Comparison of ENCODE assay signal across 8 cellular contexts in the genomic region with DNA sequence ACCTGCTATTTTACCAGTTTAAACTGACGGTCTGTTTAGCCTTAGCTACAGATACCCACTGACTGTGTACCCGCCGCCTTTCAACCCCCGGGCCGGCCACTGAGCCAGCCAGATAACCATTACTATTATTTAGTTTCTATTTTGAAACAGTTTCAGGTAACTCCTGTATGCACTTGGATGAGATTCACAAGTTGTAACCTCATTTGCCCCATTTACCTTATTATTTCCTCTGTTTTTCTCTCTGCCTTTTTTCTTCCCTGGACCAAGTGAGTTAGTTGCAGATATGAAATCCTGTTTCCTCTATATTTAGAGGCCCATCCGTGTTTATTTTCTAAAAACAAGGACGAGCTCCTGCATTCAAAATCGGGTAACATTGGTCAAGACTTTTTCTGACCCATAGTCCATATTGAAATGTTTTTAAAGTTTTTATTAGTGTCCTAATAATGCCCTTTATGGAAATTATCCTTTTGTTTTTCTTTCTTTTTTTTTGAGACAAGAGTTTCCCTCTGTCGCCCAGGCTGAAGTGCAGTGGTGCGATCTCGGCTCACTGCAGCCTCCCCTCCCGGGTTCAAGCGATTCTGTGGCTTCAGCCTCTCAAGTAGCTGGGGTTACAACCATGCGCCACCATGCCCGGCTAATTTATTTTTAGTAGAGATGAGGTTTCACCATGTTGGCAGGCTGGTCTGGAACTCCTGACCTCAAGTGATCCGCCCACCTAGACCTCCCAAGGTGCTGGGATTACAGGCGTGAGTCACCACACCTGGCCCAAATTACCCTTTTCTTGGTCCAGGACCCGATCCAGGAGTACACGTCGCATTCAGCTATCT. TPM values are rescaled to one million over a fixed set of nuclear protein-coding genes. Genes with fewer than 3 reads are reported as not detected.
DNase-seq lines count a peak whose midpoint lies in the region; ATAC-seq, FAIRE-seq and TF ChIP-seq lines count a peak whose summit lies in the region.

No MANE protein-coding gene starts in this region.

- no peaks in the 10 kb centered on the region for H3K9me3 Mint-ChIP-seq in activated CD8-positive, alpha-beta memory T cell treated with anti-CD3 and anti-CD28 coated beads, Interleukin-2, amount 10 ng/mL, durations not matched to agents 7 days and 5 days (ENCODE audit: low read depth)
- no peaks in the 10 kb centered on the region for H3K9me3 Mint-ChIP-seq in activated CD4-positive, alpha-beta memory T cell treated with anti-CD3 and anti-CD28 coated beads, Interleukin-2, amount 10 ng/mL, durations not matched to agents 7 days and 5 days
- H3K9me3 Mint-ChIP-seq in immature natural killer cell = no peaks in the 10 kb centered on the region

- H3K27ac Mint-ChIP-seq in activated CD8-positive, alpha-beta memory T cell treated with anti-CD3 and anti-CD28 coated beads, Interleukin-2, amount 10 ng/mL, durations not matched to agents 7 days and 5 days = peak overlapping the region; percentile 90
- H3K27ac Mint-ChIP-seq in activated CD4-positive, alpha-beta memory T cell treated with anti-CD3 and anti-CD28 coated beads, Interleukin-2, amount 10 ng/mL, durations not matched to agents 7 days and 5 days = peak overlapping the region; percentile 89
- H3K27ac Mint-ChIP-seq in immature natural killer cell = peak overlapping the region; percentile 94 to 99 (median 98)

- TF ChIP-seq POLR2A in testis (IDR thresholded peaks at IDR 0.05) = no peak

- intact Hi-C loops in testis (cut with DNase I; ENCODE audit: low total_unique reads) = loop anchor here (2.0 kb wide), 1 partner anchor 34 kb away; the partner anchor contains the start of gene CENPB

- POLR2A ChIA-PET in activated CD4-positive, alpha-beta memory T cell treated with anti-CD3 and anti-CD28 coated beads, Interleukin-2, amount 10 ng/mL, durations not matched to agents 7 days and 5 days (lab: Charles Lee) = interaction anchor here (0.7 to 5.4 kb wide), 23 partner anchors 10 to 777 kb away, joined by 3 to 90 read pairs (median 4); partner anchors contain the start of genes ADISSP, CENPB and SPEF1

- peak overlapping the region; percentile 85 for H3K4me3 Mint-ChIP-seq in activated CD8-positive, alpha-beta memory T cell treated with anti-CD3 and anti-CD28 coated beads, Interleukin-2, amount 10 ng/mL, durations not matched to agents 7 days and 5 days
- H3K4me3 Mint-ChIP-seq in activated CD4-positive, alpha-beta memory T cell treated with anti-CD3 and anti-CD28 coated beads, Interleukin-2, amount 10 ng/mL, durations not matched to agents 7 days and 5 days = peak overlapping the region; percentile 85
- H3K4me3 Mint-ChIP-seq in immature natural killer cell = peak overlapping the region; percentile 82 to 96 (median 91)

- CTCF ChIA-PET in activated CD8-positive, alpha-beta memory T cell treated with anti-CD3 and anti-CD28 coated beads, Interleukin-2, amount 10 ng/mL, durations not matched to agents 7 days and 5 days (lab: Charles Lee) = interaction anchor here (0.8 to 6.4 kb wide), 25 partner anchors 9 to 263 kb away, joined by 3 to 51 read pairs (median 6); partner anchors contain the start of genes ADISSP, CDC25B and SPEF1
- CTCF ChIA-PET in activated CD4-positive, alpha-beta memory T cell treated with anti-CD3 and anti-CD28 coated beads, Interleukin-2, amount 10 ng/mL, durations not matched to agents 7 days and 5 days (lab: Charles Lee) = interaction anchor here (0.6 to 6.2 kb wide), 27 partner anchors 12 to 264 kb away, joined by 3 to 98 read pairs (median 5); partner anchors contain the start of genes ADISSP, CDC25B, CENPB and MAVS

- no peak for FAIRE-seq in D721Med (lab: Jason Lieb, UNC)

- no peak for ATAC-seq in activated CD8-positive, alpha-beta memory T cell treated with anti-CD3 and anti-CD28 coated beads, Interleukin-2, amount 10 ng/mL, durations not matched to agents 7 days and 5 days

- H3K4me3 ChIP-seq in testis = peak overlapping the region; percentile 67 to 85

- no peaks in the 10 kb centered on the region for H3K27me3 Mint-ChIP-seq in activated CD8-positive, alpha-beta memory T cell treated with anti-CD3 and anti-CD28 coated beads, Interleukin-2, amount 10 ng/mL, durations not matched to agents 7 days and 5 days
- no peaks in the 10 kb centered on the region for H3K27me3 Mint-ChIP-seq in activated CD4-positive, alpha-beta memory T cell treated with anti-CD3 and anti-CD28 coated beads, Interleukin-2, amount 10 ng/mL, durations not matched to agents 7 days and 5 days
- peaks cover 8 to 9% (median 8%) of the 10 kb centered on the region in 3 donors for H3K27me3 Mint-ChIP-seq in immature natural killer cell (ENCODE audit: low read depth in 3 of 3)

- no peaks in the 10 kb centered on the region for H3K36me3 ChIP-seq in testis (ENCODE audit: low read depth, missing control alignments)

- no peaks in the 10 kb centered on the region for H3K9me3 ChIP-seq in testis

- peaks cover 2% of the 10 kb centered on the region for H3K36me3 Mint-ChIP-seq in activated CD8-positive, alpha-beta memory T cell treated with anti-CD3 and anti-CD28 coated beads, Interleukin-2, amount 10 ng/mL, durations not matched to agents 7 days and 5 days
- peaks cover 11% of the 10 kb centered on the region for H3K36me3 Mint-ChIP-seq in activated CD4-positive, alpha-beta memory T cell treated with anti-CD3 and anti-CD28 coated beads, Interleukin-2, amount 10 ng/mL, durations not matched to agents 7 days and 5 days (ENCODE audit: low read depth)
- H3K36me3 Mint-ChIP-seq in immature natural killer cell = peaks cover 7% of the 10 kb centered on the region in 3 donors

- WGBS in testis, 2 donors = 29 to 31% methylated on average over 20 of the region's 20 CpGs

- peaks cover 40% of the 10 kb centered on the region for H3K4me1 Mint-ChIP-seq in activated CD8-positive, alpha-beta memory T cell treated with anti-CD3 and anti-CD28 coated beads, Interleukin-2, amount 10 ng/mL, durations not matched to agents 7 days and 5 days
- peaks cover 49% of the 10 kb centered on the region for H3K4me1 Mint-ChIP-seq in activated CD4-positive, alpha-beta memory T cell treated with anti-CD3 and anti-CD28 coated beads, Interleukin-2, amount 10 ng/mL, durations not matched to agents 7 days and 5 days
- peaks cover 49 to 53% of the 10 kb centered on the region in 2 donors for H3K4me1 Mint-ChIP-seq in immature natural killer cell

- DNase-seq in activated CD8-positive, alpha-beta memory T cell treated with anti-CD3 and anti-CD28 coated beads, Interleukin-2, amount 10 ng/mL, durations not matched to agents 7 days and 5 days = no peak
- no peak for DNase-seq in activated CD8-positive, alpha-beta memory T cell treated with anti-CD3 and anti-CD28 coated beads, Interleukin-2, amount 50 U/mL, for 48 hours
- DNase-seq in activated CD4-positive, alpha-beta memory T cell treated with anti-CD3 and anti-CD28 coated beads, Interleukin-2, amount 10 ng/mL, durations not matched to agents 7 days and 5 days = no peak
- DNase-seq in immature natural killer cell (no peak), testis (no peak), NCI-H2029 treated with DMSO at 0.1 percent for 48 hours (lab: John Stamatoyannopoulos, UW) (no peak), DMS79 (lab: John Stamatoyannopoulos, UW) (no peak), D721Med (ENCODE audit: insufficient read length, low spot score) (no peak)

- no peaks in the 10 kb centered on the region for H3K27me3 ChIP-seq in testis

- H3K27ac ChIP-seq in testis = peak overlapping the region; percentile 99

- no peak for TF ChIP-seq CTCF in testis (IDR thresholded peaks at IDR 0.05)
- TF ChIP-seq CTCF in D721Med (IDR thresholded peaks at IDR 0.05; ENCODE audit: insufficient read depth, missing control alignments) = no peak

- peaks cover 22% of the 10 kb centered on the region for H3K4me1 ChIP-seq in testis

RNA-seq across cellular contexts. Expression of gene AP5S1, which starts 0.8 kb away (rescaled TPM):
- total RNA-seq in activated CD8-positive, alpha-beta memory T cell treated with anti-CD3 and anti-CD28 coated beads, Interleukin-2, amount 10 ng/mL, durations not matched to agents 7 days and 5 days = 10 to 100 TPM; 13.8 to 15.5 TPM
- total RNA-seq in activated CD4-positive, alpha-beta memory T cell treated with anti-CD3 and anti-CD28 coated beads, Interleukin-2, amount 10 ng/mL, durations not matched to agents 7 days and 5 days = 10 to 100 TPM; 12.7 to 15.5 TPM
- polyA plus RNA-seq in immature natural killer cell (10 to 100 TPM; 16.3 to 23.1 (median 17.4) TPM), testis (ENCODE audit: insufficient read depth, low read depth, low replicate concordance) (26.0 TPM)
- 10 to 100 TPM; 25.9 to 26.6 TPM for total RNA-seq in testis

RNA-seq across cellular contexts. Expression of gene CDC25B, which starts 25.0 kb away (rescaled TPM):
- 100 to 1,000 TPM; 194 to 312 TPM for total RNA-seq in activated CD8-positive, alpha-beta memory T cell treated with anti-CD3 and anti-CD28 coated beads, Interleukin-2, amount 10 ng/mL, durations not matched to agents 7 days and 5 days
- 100 to 1,000 TPM; 452 to 454 TPM for total RNA-seq in activated CD4-positive, alpha-beta memory T cell treated with anti-CD3 and anti-CD28 coated beads, Interleukin-2, amount 10 ng/mL, durations not matched to agents 7 days and 5 days
- polyA plus RNA-seq in immature natural killer cell (10 to 100 TPM; 25.3 to 42.0 (median 29.0) TPM), testis (ENCODE audit: insufficient read depth, low read depth, low replicate concordance) (14.4 TPM)
- 10 to 100 TPM; 25.4 to 45.6 TPM for total RNA-seq in testis

RNA-seq across cellular contexts. Expression of gene MAVS, which starts 25.5 kb away (rescaled TPM):
- total RNA-seq in activated CD8-positive, alpha-beta memory T cell treated with anti-CD3 and anti-CD28 coated beads, Interleukin-2, amount 10 ng/mL, durations not matched to agents 7 days and 5 days = 10 to 100 TPM; 29.7 to 37.4 TPM
- 10 to 100 TPM; 31.1 to 31.6 TPM for total RNA-seq in activated CD4-positive, alpha-beta memory T cell treated with anti-CD3 and anti-CD28 coated beads, Interleukin-2, amount 10 ng/mL, durations not matched to agents 7 days and 5 days
- polyA plus RNA-seq in immature natural killer cell (1 to 10 TPM; 1.8 to 9.3 (median 2.5) TPM), testis (ENCODE audit: insufficient read depth, low read depth, low replicate concordance) (14.5 TPM)
- 10 to 100 TPM; 28.5 to 34.6 TPM for total RNA-seq in testis

RNA-seq across cellular contexts. Expression of gene CENPB, which starts 34.6 kb away (rescaled TPM):
- 10 to 100 TPM; 76.5 to 76.8 TPM for total RNA-seq in activated CD8-positive, alpha-beta memory T cell treated with anti-CD3 and anti-CD28 coated beads, Interleukin-2, amount 10 ng/mL, durations not matched to agents 7 days and 5 days
- total RNA-seq in activated CD4-positive, alpha-beta memory T cell treated with anti-CD3 and anti-CD28 coated beads, Interleukin-2, amount 10 ng/mL, durations not matched to agents 7 days and 5 days = 10 to 100 TPM; 67.0 to 68.0 TPM
- polyA plus RNA-seq in immature natural killer cell = 1 to 10 TPM; 1.0 to 1.7 (median 1.1) TPM
- 10 to 100 TPM; 32.2 to 44.1 TPM for total RNA-seq in testis
- 24.8 TPM for polyA plus RNA-seq in testis (ENCODE audit: insufficient read depth, low read depth, low replicate concordance)

RNA-seq across cellular contexts. Expression of gene SPEF1, which starts 39.9 kb away (rescaled TPM):
- under 1 TPM in 1 of 2 experiments, not detected in 1; 0.18 TPM for total RNA-seq in activated CD8-positive, alpha-beta memory T cell treated with anti-CD3 and anti-CD28 coated beads, Interleukin-2, amount 10 ng/mL, durations not matched to agents 7 days and 5 days
- total RNA-seq in activated CD4-positive, alpha-beta memory T cell treated with anti-CD3 and anti-CD28 coated beads, Interleukin-2, amount 10 ng/mL, durations not matched to agents 7 days and 5 days = not detected
- polyA plus RNA-seq in immature natural killer cell (not detected), testis (ENCODE audit: insufficient read depth, low read depth, low replicate concordance) (28.8 TPM)
- total RNA-seq in testis = 10 to 100 TPM in 1 of 2 donors, 1 to 10 TPM in 1; 9.8 to 12.1 TPM

Comparison
In these comparisons a context has a peak if more than half of its experiments do, and no peak if none do; other contexts are left out.
1. RNA of gene CDC25B, which starts 25.0 kb away (total RNA-seq): 452 to 454 TPM in activated CD4-positive, alpha-beta memory T cell treated with anti-CD3 and anti-CD28 coated beads, Interleukin-2, amount 10 ng/mL, durations not matched to agents 7 days and 5 days and 194 to 312 TPM in activated CD8-positive, alpha-beta memory T cell treated with anti-CD3 and anti-CD28 coated beads, Interleukin-2, amount 10 ng/mL, durations not matched to agents 7 days and 5 days; 25.4 to 45.6 TPM in testis; every median in the first group is over 4 times any median in the second.
2. Peak in every context shown above with its lines, with median percentiles within 50 percentile points of each other: H3K27ac Mint-ChIP-seq and H3K4me3 Mint-ChIP-seq.